ENCODE assay signal across 1 cellular context in the genomic region with DNA sequence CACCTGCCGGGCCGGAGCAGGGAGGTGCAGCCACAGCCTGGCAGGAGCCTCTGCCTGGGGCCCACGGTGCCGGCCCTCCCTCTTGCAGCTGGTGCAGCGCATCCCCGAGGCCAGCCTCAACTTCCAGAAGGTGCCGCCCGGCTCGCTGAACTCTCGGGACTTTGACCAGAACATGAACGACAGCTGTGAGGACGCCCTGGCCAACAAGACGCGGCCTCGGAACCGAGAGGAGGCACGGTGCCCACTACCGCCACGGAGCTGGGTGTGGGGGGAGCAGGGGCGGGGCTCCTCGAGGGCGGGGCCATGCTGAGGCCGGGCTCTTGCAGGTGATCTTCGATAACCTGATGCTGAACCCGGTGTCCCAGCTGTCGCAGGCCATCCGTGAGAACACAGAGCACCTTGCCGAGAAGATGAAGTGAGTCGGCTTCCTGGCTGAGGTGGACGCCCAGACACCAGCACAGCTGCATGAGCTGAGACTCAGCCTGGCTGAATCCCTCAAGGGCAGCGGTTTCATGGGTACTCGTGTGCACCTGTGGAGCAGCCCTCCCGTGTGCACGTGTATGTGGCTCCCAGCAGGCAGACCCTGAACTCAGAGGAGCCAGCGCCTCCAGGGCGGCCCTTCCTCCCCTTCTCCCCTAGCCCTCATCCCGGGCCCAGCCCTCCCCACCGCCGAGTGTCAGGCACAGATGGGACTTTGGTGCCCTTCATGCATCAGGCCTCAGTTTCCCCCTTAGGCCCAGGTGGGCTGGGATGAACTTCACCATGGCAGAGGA.
TF ChIP-seq lines count a peak whose summit lies in the region.

No MANE protein-coding gene starts in this region.

TF ChIP-seq in K562, 482 proteins besides CTCF, POLR2A, EP300 and RAD21:
- TF ChIP-seq NCOA6 (IDR thresholded peaks at IDR 0.05) (no peak), PHB (CRISPR knock-in tag; IDR thresholded peaks at IDR 0.05) (no peak), GABPB1 (CRISPR knock-in tag; IDR thresholded peaks at IDR 0.05) (no peak), CBX8 (IDR thresholded peaks at IDR 0.05; ENCODE audit: borderline replicate concordance, extremely low read depth, low read depth, low read length, poor library complexity, severe bottlenecking) (no peak), ZNF140 (CRISPR knock-in tag; IDR thresholded peaks at IDR 0.05) (no peak)
- TF ChIP-seq, protein P1, sequence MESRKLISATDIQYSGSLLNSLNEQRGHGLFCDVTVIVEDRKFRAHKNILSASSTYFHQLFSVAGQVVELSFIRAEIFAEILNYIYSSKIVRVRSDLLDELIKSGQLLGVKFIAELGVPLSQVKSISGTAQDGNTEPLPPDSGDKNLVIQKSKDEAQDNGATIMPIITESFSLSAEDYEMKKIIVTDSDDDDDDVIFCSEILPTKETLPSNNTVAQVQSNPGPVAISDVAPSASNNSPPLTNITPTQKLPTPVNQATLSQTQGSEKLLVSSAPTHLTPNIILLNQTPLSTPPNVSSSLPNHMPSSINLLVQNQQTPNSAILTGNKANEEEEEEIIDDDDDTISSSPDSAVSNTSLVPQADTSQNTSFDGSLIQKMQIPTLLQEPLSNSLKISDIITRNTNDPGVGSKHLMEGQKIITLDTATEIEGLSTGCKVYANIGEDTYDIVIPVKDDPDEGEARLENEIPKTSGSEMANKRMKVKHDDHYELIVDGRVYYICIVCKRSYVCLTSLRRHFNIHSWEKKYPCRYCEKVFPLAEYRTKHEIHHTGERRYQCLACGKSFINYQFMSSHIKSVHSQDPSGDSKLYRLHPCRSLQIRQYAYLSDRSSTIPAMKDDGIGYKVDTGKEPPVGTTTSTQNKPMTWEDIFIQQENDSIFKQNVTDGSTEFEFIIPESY (CRISPR knock-in tag; IDR thresholded peaks at IDR 0.05) = 0 out of 2 replicates have a peak, but pooled peaks have one; percentile 18
